ENCODE assay signal across 8 cellular contexts in the genomic region with DNA sequence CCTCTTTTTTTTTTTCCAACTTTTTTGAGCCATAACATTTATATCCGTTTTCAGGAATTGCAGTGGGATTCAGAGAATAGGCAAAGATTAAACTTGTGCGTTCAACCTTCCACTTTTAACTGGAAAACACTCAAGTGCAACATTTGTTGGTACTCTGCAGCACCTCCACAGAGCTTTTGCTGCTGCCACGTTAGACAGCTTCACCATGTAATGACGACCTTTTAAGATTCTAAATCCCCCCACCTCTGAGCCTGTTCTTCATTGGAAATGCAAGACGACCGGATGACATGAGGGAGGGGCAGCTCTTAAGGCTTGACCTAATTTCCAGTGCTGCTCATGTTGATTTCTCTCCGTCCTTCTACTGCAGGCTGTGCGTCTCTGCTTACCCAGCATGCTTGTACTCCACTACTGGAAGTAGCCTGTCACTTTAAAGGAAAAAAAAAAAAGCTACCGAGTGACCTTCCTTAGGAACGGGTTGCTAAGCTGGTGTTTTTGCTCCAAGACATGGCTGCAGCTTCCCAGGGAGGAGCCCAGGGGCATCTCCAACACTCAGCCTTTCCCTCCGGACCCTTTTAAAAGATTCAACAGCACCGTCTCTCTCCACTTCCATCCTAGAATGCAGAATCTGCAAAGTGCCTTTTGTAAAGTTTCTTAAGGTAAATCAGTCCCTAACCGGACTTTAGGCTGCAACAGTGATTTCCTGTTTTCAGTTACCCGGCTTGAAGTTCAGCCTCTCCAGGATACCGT. TPM values are rescaled to one million over a fixed set of nuclear protein-coding genes. Genes with fewer than 3 reads are reported as not detected.
A peak's percentile ranks its signal among the peaks of the same experiment; 100 is the strongest.
DNase-seq lines count a peak whose midpoint lies in the region; ATAC-seq and TF ChIP-seq lines count a peak whose summit lies in the region.

A gene (plus strand): TSS at position 481 of the 747 bp plus-strand sequence. CDS start 6,051 bp downstream, outside the sequence.

- no peak for DNase-seq in activated T-cell treated with anti-CD3 and anti-CD28 coated beads, Interleukin-2, amount 50 U/mL, for 24 hours
- DNase-seq in activated T-cell treated with anti-CD3 and anti-CD28 coated beads for 4 hours (no peak), neural crest cell (ENCODE audit: low read depth, low spot score) (peak; percentile 15), GM10248 (ENCODE audit: extremely low spot score) (no peak), NAMALWA (ENCODE audit: low spot score) (no peak)

- peak within 1 kb of the TSS; percentile 16 for H3K4me3 Mint-ChIP-seq in activated T-cell treated with anti-CD3 and anti-CD28 coated beads, Interleukin-2, amount 50 U/mL, for 24 hours
- H3K4me3 Mint-ChIP-seq in neural crest cell: peak within 1 kb of the TSS; percentile 91

- TF ChIP-seq EP300 in gastroesophageal sphincter (IDR thresholded peaks at IDR 0.05): no peak

- POLR2A ChIA-PET in GM10248 (lab: Yijun Ruan, JAX): no interaction called here

- no peaks in the 10 kb centered on the region for H3K9me3 ChIP-seq in gastroesophageal sphincter

- H3K36me3 Mint-ChIP-seq in activated T-cell treated with anti-CD3 and anti-CD28 coated beads, Interleukin-2, amount 50 U/mL, for 24 hours (ENCODE audit: low read depth): no peaks in the 10 kb centered on the region
- H3K36me3 Mint-ChIP-seq in neural crest cell (ENCODE audit: low read depth): no peaks in the 10 kb centered on the region

- peak; percentile 57 for ATAC-seq in gastroesophageal sphincter
- ATAC-seq in activated CD4-positive, CD25-positive, alpha-beta regulatory T cell treated with anti-CD3 and anti-CD28 coated beads, Interleukin-2, amount 50 U/mL, for 24 hours: no peak

- H3K4me1 ChIP-seq in gastroesophageal sphincter: peaks cover 2 to 69% (median 20%) of the 10 kb centered on the region in 3 donors

- no peak for TF ChIP-seq CTCF in WI38 (IDR thresholded peaks at IDR 0.05; ENCODE audit: low read depth, low read length)
- no peak for TF ChIP-seq CTCF in gastroesophageal sphincter (IDR thresholded peaks at IDR 0.05)
- TF ChIP-seq CTCF in neural crest cell (conservative IDR thresholded peaks at IDR 0.05): no peak
- no peak for TF ChIP-seq CTCF in GM10248 (IDR thresholded peaks at IDR 0.05; ENCODE audit: control extremely low read depth, extremely low read depth, low read depth, missing control alignments)

- peak within 1 kb of the TSS; percentile 58 for H3K4me3 ChIP-seq in WI38 (ENCODE audit: low read depth, low read length)
- peak within 1 kb of the TSS; percentile 59 to 95 for H3K4me3 ChIP-seq in gastroesophageal sphincter

- no peak for TF ChIP-seq POLR2A in gastroesophageal sphincter (IDR thresholded peaks at IDR 0.05)

- H3K27ac Mint-ChIP-seq in activated T-cell treated with anti-CD3 and anti-CD28 coated beads, Interleukin-2, amount 50 U/mL, for 24 hours: no peak within 1 kb of the TSS
- peak within 1 kb of the TSS; percentile 94 for H3K27ac Mint-ChIP-seq in neural crest cell (ENCODE audit: unreplicated experiment)

- peaks cover 11% of the 10 kb centered on the region for H3K27me3 Mint-ChIP-seq in activated T-cell treated with anti-CD3 and anti-CD28 coated beads, Interleukin-2, amount 50 U/mL, for 24 hours
- H3K27me3 Mint-ChIP-seq in neural crest cell (ENCODE audit: low read depth): no peaks in the 10 kb centered on the region

- no peaks in the 10 kb centered on the region for H3K36me3 ChIP-seq in gastroesophageal sphincter

- CTCF ChIA-PET in GM10248 (lab: Yijun Ruan, JAX): interaction anchor here (0.7 to 4.5 kb wide), 8 partner anchors 10 to 1157 kb away, joined by 3 to 38 read pairs (median 4); no protein-coding TSS in a partner anchor

- H3K9me3 Mint-ChIP-seq in activated T-cell treated with anti-CD3 and anti-CD28 coated beads, Interleukin-2, amount 50 U/mL, for 24 hours: no peaks in the 10 kb centered on the region
- no peaks in the 10 kb centered on the region for H3K9me3 Mint-ChIP-seq in neural crest cell

- H3K27me3 ChIP-seq in gastroesophageal sphincter: no peaks in the 10 kb centered on the region

- peak within 1 kb of the TSS; percentile 51 to 78 (median 68) for H3K27ac ChIP-seq in gastroesophageal sphincter

- peaks cover 12% of the 10 kb centered on the region for H3K4me1 Mint-ChIP-seq in activated T-cell treated with anti-CD3 and anti-CD28 coated beads, Interleukin-2, amount 50 U/mL, for 24 hours (ENCODE audit: low read depth)
- H3K4me1 Mint-ChIP-seq in neural crest cell: peaks cover 24% of the 10 kb centered on the region

- 4 to 16% methylated on average over 7 to 15 of the region's 15 CpGs for WGBS in gastroesophageal sphincter (ENCODE audit: low coverage in 1 of 2), 2 donors

RNA-seq across cellular contexts. Expression of the gene that starts here (rescaled TPM):
- total RNA-seq in gastroesophageal sphincter (10 to 100 TPM; 31.8 to 80.5 (median 58.0) TPM), neural crest cell (26.2 and 27.8 TPM in 2 replicates)
